21 cellular contexts compared by ENCODE assay signal in genomic region chr4:171929477-171929876, GRCh38.
"Had no signal": no experiment of that assay in that cellular context is flagged by ENCODE, and none has a peak within 500 bp of the region (broad histone marks: within the 10 kb centered on the region; RNA-seq: fewer than 3 reads in every experiment).

No MANE protein-coding gene starts in this region.

- H3K27ac ChIP-seq: dorsolateral prefrontal cortex, gastrocnemius medialis, heart left ventricle, hepatocyte, left ventricle myocardium inferior, lower lobe of right lung, parathyroid adenoma, sigmoid colon, testis, tibial artery had no signal

- H3K36me3 ChIP-seq: gastrocnemius medialis, heart left ventricle, left ventricle myocardium inferior, lower lobe of right lung, sigmoid colon, tibial artery had no signal

- FAIRE-seq: colon, islet of Langerhans had no signal

- H3K9ac ChIP-seq: parathyroid adenoma had no signal

- DNase-seq: central memory CD4-positive, alpha-beta T cell; dorsolateral prefrontal cortex; effector CD4-positive, alpha-beta T cell; gastrocnemius medialis; kidney glomerular epithelial cell; left colon; left ventricle myocardium inferior; lower lobe of right lung; natural killer cell; sigmoid colon; stimulated activated CD4-positive, alpha-beta T cell treated with anti-CD3 and anti-CD28 coated beads, Interleukin-4, amount 100 ng/mL, for 4 hours; stimulated activated naive CD8-positive, alpha-beta T cell treated with anti-CD3 and anti-CD28 coated beads, Interleukin-15, Interleukin-2, amounts not matched to agents 100 U/mL and 50 U/mL, for 24 hours; substantia nigra; testis; tibial artery had no signal

- ATAC-seq: gastrocnemius medialis; left colon; natural killer cell; stimulated activated memory B cell treated with anti-CD40 and anti-IgM and Interleukin-4, amounts not matched to agents 10 μg/mL and 1 μg/mL and 100 μg/mL, for 72 hours; stimulated activated naive CD8-positive, alpha-beta T cell treated with anti-CD3 and anti-CD28 coated beads, Interleukin-15, Interleukin-2, amounts not matched to agents 100 U/mL and 50 U/mL, for 24 hours had no signal

- H3K4me2 ChIP-seq: hepatocyte had no signal

- H3K79me2 ChIP-seq: hepatocyte, parathyroid adenoma had no signal

- H3K27me3 ChIP-seq: gastrocnemius medialis, heart left ventricle, hepatocyte, sigmoid colon, testis, tibial artery had no signal

- H3K4me3 ChIP-seq: dorsolateral prefrontal cortex, gastrocnemius medialis, heart left ventricle, hepatocyte, left ventricle myocardium inferior, lower lobe of right lung, sigmoid colon, testis, tibial artery had no signal

- H3K4me1 ChIP-seq: gastrocnemius medialis, heart left ventricle, left ventricle myocardium inferior, lower lobe of right lung, parathyroid adenoma, sigmoid colon, testis, tibial artery had no signal

- H3K9me3 ChIP-seq: gastrocnemius medialis, heart left ventricle, left ventricle myocardium inferior, lower lobe of right lung, sigmoid colon, testis, tibial artery had no signal

- H2AFZ ChIP-seq: hepatocyte, parathyroid adenoma had no signal
